ENCODE assay signal across 9 cellular contexts in the genomic region with DNA sequence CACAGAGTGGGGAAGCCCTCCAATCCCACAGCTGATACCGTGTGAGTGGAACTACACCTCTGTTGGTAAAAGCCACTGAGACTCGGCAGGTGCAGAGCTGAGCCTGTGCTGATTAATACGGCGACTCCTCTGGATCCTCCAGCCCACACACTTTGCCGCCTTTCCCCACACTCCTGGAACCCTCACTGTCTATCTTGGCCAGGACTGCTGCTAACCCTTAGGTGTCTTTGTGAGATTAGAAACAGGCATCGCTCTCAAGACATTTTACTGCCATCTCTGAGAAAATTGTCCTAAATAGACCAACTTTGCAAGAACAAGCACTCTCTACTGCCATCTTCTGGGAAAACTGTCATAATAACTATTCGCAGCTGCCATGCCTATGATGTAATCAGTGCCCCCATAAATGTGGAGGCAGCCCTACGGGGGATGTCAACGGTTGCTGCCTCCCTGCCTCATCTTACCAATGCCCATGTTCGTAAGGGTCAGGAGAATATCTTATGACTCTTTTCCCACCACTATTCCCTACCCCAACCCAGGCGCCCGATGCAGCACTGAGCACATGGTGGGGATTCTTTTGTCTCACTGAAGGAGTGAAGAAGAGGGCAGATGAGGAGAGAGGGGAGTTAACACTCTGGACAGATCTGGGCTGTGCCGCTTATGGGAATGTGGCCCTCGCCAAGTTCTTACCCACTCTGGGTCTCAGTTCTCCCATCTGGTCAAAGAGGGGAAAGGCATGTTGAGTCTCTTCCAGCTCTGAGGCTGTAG. TPM values are rescaled to one million over a fixed set of nuclear protein-coding genes. Genes with fewer than 3 reads are reported as not detected.
DNase-seq lines count a peak whose midpoint lies in the region; ATAC-seq, FAIRE-seq and TF ChIP-seq lines count a peak whose summit lies in the region.
"Had no signal": no experiment of that assay in that cellular context is flagged by ENCODE, and none has a peak within 500 bp of the region (broad histone marks: within the 10 kb centered on the region; RNA-seq: fewer than 3 reads in every experiment).

No MANE protein-coding gene starts in this region.

- ATAC-seq in HG03520 (IDR thresholded peaks at IDR 0.05; ENCODE audit: unreplicated experiment) (no peak), HG03565 (IDR thresholded peaks at IDR 0.05; ENCODE audit: unreplicated experiment) (no peak)

- H3K9me3 ChIP-seq in skeletal muscle satellite cell (replicated peaks; ENCODE audit: low read length), result no peaks in the 10 kb centered on the region

- TF ChIP-seq CTCF in AG09319 (IDR thresholded peaks at IDR 0.05; ENCODE audit: low read depth, low read length) (peak; percentile 49), VCaP (conservative IDR thresholded peaks at IDR 0.05) (peak; percentile 84)

- peaks cover 27% of the 10 kb centered on the region for H3K27me3 ChIP-seq in skeletal muscle satellite cell (ENCODE audit: control insufficient read depth, insufficient read depth, low read length)

- no peak overlapping the region for H3K4me3 ChIP-seq in skeletal muscle satellite cell (ENCODE audit: low read length)

- TF ChIP-seq POLR2A in GM12891 (IDR thresholded peaks at IDR 0.05; ENCODE audit: low read depth, low read length), result no peak

- H3K4me1 ChIP-seq in skeletal muscle satellite cell (ENCODE audit: control insufficient read depth, insufficient read depth, low read length), result peaks cover 44% of the 10 kb centered on the region

- no peak overlapping the region for H3K27ac ChIP-seq in VCaP

- H3K9ac ChIP-seq in skeletal muscle satellite cell (ENCODE audit: low read depth, low read length), result no peak overlapping the region

- FAIRE-seq in GM12891 (lab: Jason Lieb, UNC), result peak; percentile 23
- FAIRE-seq: colon had no signal

- DNase-seq in AG09319 (ENCODE audit: extremely low read depth, low read depth), result no peak
- peak; percentile 43 for DNase-seq in GM12891 (ENCODE audit: insufficient read length, low spot score)
- DNase-seq in NCI-H2171 treated with DMSO at 0.1 percent for 48 hours (lab: John Stamatoyannopoulos, UW), result peak; percentile 95
- peak; percentile 19 for DNase-seq in globus pallidus (ENCODE audit: low spot score)

- no peaks in the 10 kb centered on the region for H3K36me3 ChIP-seq in skeletal muscle satellite cell (ENCODE audit: insufficient read depth, low read length)

- peak overlapping the region; percentile 25 for H3K4me2 ChIP-seq in skeletal muscle satellite cell (ENCODE audit: low read length)

TF ChIP-seq in GM12891, 5 proteins besides CTCF, POLR2A, EP300 and RAD21:
- TF ChIP-seq POU2F2 (IDR thresholded peaks at IDR 0.05; ENCODE audit: low read depth, low read length), result no peak
- TF ChIP-seq TAF1 (IDR thresholded peaks at IDR 0.05; ENCODE audit: low read depth, low read length), result no peak
- TF ChIP-seq PAX5 (IDR thresholded peaks at IDR 0.05; ENCODE audit: insufficient read depth, low read length, severe bottlenecking), result no peak
- no peak for TF ChIP-seq POLR2AphosphoS5 (IDR thresholded peaks at IDR 0.05; ENCODE audit: low read depth, low read length)
- no peak for TF ChIP-seq SPI1 (IDR thresholded peaks at IDR 0.05; ENCODE audit: low read depth, low read length)

RNA-seq across cellular contexts. Expression of a gene that starts 26.1 kb away (rescaled TPM):
- 0.03 TPM for polyA plus RNA-seq in GM12891 (2012; ENCODE audit: low read depth, missing spikeins)
- total RNA-seq in skeletal muscle satellite cell (2012; rRNA removed), result 0.25 and 0.87 TPM in 2 replicates

RNA-seq across cellular contexts. Expression of a gene that starts 59.3 kb away (rescaled TPM):
- polyA plus RNA-seq in GM12891 (2012; ENCODE audit: low read depth, missing spikeins), result not detected
- total RNA-seq in skeletal muscle satellite cell (2012; rRNA removed), result 1.8 and 7.4 TPM in 2 replicates
